ENCODE assay signal across 28 cellular contexts in the genomic region with DNA sequence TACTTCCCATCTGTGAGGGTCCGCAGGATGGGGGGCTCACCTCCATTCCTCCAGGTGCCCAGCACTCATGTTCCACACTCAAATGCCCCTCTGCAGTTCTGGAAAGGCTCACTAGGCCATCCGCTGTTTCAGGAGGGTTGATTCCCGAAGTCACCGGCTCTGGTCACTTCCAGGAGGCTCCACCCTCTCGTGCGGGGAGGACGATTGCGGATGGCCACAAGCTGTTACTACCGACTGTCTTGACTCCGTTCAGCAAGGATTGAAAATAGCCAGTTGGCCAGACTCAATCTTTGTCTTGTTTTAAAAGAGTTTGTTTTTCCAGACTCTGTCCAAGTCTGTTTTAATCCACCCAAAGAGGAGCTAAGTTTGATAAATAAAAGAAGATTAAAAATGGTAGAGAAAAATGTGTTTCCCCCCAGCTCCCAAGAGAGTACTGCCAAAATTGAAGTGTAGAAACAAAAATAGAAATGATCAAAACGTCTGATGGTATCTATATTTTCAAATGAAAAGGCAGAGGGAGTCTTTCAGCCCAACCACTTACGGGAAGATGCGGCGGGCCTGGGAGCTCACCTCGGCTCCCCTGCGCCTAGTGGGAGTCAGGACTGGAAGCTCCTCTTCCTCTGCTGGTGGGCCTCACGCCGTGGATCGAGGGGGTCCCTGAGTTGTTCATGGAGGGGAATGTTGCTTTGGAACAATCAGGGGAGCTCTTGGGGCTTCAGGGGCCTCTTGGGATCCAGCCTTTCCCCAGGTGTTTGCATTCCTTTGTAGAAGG.
"Had no signal": no experiment of that assay in that cellular context is flagged by ENCODE, and none has a peak within 500 bp of the region (broad histone marks: within the 10 kb centered on the region; RNA-seq: fewer than 3 reads in every experiment).

No MANE protein-coding gene starts in this region.

- H3K27me3 ChIP-seq: neural progenitor cell, neutrophil, pancreas, right lobe of liver, suprapubic skin, testis, transverse colon, upper lobe of right lung, uterus had no signal

- H3K36me3 ChIP-seq: neural progenitor cell, neutrophil, pancreas, right lobe of liver, sigmoid colon, suprapubic skin, tibial artery, transverse colon, upper lobe of right lung, uterus had no signal

- H3K4me1 ChIP-seq: neural progenitor cell, pancreas, psoas muscle, right lobe of liver, sigmoid colon, suprapubic skin, testis, tibial artery, transverse colon, upper lobe of right lung, uterus had no signal

- H3K9me3 Mint-ChIP-seq: nephron, neural progenitor cell, type B pancreatic cell had no signal

- H3K4me2 ChIP-seq: neural progenitor cell had no signal

- H3K27ac ChIP-seq: neural progenitor cell, neutrophil, pancreas, psoas muscle, right lobe of liver, sigmoid colon, suprapubic skin, testis, tibial artery, transverse colon, upper lobe of right lung, uterus had no signal

- H3K4me3 Mint-ChIP-seq: natural killer cell; nephron; neural progenitor cell; stimulated activated memory B cell treated with anti-CD40 and anti-IgM and Interleukin-4, amounts not matched to agents 10 μg/mL and 1 μg/mL and 100 μg/mL, for 72 hours; stimulated activated naive CD8-positive, alpha-beta T cell treated with anti-CD3 and anti-CD28 coated beads, Interleukin-15, amount 100 ng/mL, for 72 hours; type B pancreatic cell had no signal

- H3K4me3 ChIP-seq: neural progenitor cell, pancreas, psoas muscle, right lobe of liver, sigmoid colon, suprapubic skin, testis, tibial artery, transverse colon, upper lobe of right lung, uterus had no signal

- H3K27me3 Mint-ChIP-seq: stimulated activated memory B cell treated with anti-CD40 and anti-IgM and Interleukin-4, amounts not matched to agents 10 μg/mL and 1 μg/mL and 100 μg/mL, for 72 hours; stimulated activated naive CD8-positive, alpha-beta T cell treated with anti-CD3 and anti-CD28 coated beads, Interleukin-15, amount 100 ng/mL, for 72 hours had no signal

- DNase-seq: naive B cell; natural killer cell; nucleus accumbens; psoas muscle; right lobe of liver; sigmoid colon; small intestine; stimulated activated CD4-positive, alpha-beta T cell treated with anti-CD3 and anti-CD28 coated beads, Interleukin-15, amount 100 ng/mL, for 24 hours; stimulated activated CD4-positive, alpha-beta T cell treated with anti-CD3 and anti-CD28 coated beads, Interleukin-2, amount 100 ng/mL, for 24 hours; stimulated activated CD4-positive, alpha-beta T cell treated with anti-CD3 and anti-CD28 coated beads, Interleukin-2, amount 100 ng/mL, for 48 hours; stimulated activated CD4-positive, alpha-beta T cell treated with anti-CD3 and anti-CD28 coated beads, Interleukin-4, amount 100 ng/mL, for 24 hours; stimulated activated naive CD4-positive, alpha-beta T cell; stimulated activated naive CD8-positive, alpha-beta T cell treated with anti-CD3 and anti-CD28 coated beads, Interleukin-15, amount 100 ng/mL, for 72 hours; stimulated activated naive CD8-positive, alpha-beta T cell treated with anti-CD3 and anti-CD28 coated beads, Interleukin-15, Interleukin-2, amounts not matched to agents 100 U/mL and 50 U/mL, for 24 hours; substantia nigra; testis; tibial artery; transverse colon; upper lobe of right lung; uterus had no signal

- H3K9me3 ChIP-seq: neutrophil, pancreas, psoas muscle, right lobe of liver, sigmoid colon, suprapubic skin, testis, tibial artery, transverse colon, upper lobe of right lung, uterus had no signal

- H3K9ac ChIP-seq: neural progenitor cell had no signal

- ATAC-seq: natural killer cell; pancreas; psoas muscle; right cardiac atrium; right lobe of liver; stimulated activated memory B cell treated with anti-CD40 and anti-IgM and Interleukin-4, amounts not matched to agents 10 μg/mL and 1 μg/mL and 100 μg/mL, for 72 hours; stimulated activated naive CD8-positive, alpha-beta T cell treated with anti-CD3 and anti-CD28 coated beads, Interleukin-15, amount 100 ng/mL, for 72 hours; stimulated activated naive CD8-positive, alpha-beta T cell treated with anti-CD3 and anti-CD28 coated beads, Interleukin-15, Interleukin-2, amounts not matched to agents 100 U/mL and 50 U/mL, for 24 hours; upper lobe of right lung had no signal

- H3K36me3 Mint-ChIP-seq: naive B cell; natural killer cell; neural progenitor cell; stimulated activated memory B cell treated with anti-CD40 and anti-IgM and Interleukin-4, amounts not matched to agents 10 μg/mL and 1 μg/mL and 100 μg/mL, for 72 hours; type B pancreatic cell had no signal

- H3K27ac Mint-ChIP-seq: naive B cell; natural killer cell; nephron; neural progenitor cell; stimulated activated memory B cell treated with anti-CD40 and anti-IgM and Interleukin-4, amounts not matched to agents 10 μg/mL and 1 μg/mL and 100 μg/mL, for 72 hours; stimulated activated naive CD8-positive, alpha-beta T cell treated with anti-CD3 and anti-CD28 coated beads, Interleukin-15, amount 100 ng/mL, for 72 hours; type B pancreatic cell had no signal

- H3K4me1 Mint-ChIP-seq: naive B cell; natural killer cell; stimulated activated memory B cell treated with anti-CD40 and anti-IgM and Interleukin-4, amounts not matched to agents 10 μg/mL and 1 μg/mL and 100 μg/mL, for 72 hours; stimulated activated naive CD8-positive, alpha-beta T cell treated with anti-CD3 and anti-CD28 coated beads, Interleukin-15, amount 100 ng/mL, for 72 hours had no signal
